In the genomic region with DNA sequence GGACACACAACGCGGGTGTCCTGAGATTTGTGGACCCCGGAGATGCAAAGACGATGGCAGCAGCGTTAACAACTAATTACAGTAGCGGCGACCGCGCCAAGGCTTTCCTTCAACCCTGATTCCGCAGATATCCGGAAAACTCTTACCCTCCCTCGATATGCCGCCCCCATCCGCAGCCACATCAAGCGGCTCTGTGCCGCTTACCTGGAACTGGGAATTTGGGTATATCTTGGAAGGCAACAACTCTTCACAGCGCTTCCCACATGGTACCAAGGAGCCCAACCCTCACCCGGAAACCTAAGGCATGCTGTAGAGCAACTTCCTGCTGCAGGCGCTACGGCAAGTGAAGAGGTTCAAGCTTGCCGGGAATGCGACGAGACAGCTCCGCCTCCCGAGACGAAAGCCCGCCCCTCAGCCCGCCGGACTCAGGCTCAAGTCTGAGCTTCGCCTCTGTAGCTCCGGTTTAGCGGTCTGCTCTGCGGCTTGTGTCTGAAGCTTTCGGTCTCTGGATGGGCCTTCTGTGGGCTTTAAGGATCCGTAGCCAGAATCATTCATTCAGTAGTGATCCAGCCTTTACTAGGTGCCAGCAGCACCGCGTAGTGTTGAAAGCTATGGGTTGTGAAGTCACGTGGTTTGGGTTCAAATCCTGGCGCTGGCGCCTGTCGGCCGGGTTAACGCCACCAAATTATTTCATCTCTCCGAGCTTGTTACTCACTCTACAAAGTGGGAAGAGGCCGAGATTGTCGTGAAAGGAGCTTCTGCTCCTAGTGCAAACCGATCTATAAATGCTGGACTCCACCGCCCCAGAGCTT, we compare ENCODE assay signal across 1 cellular context.
TF ChIP-seq lines count a peak whose summit lies in the region.

A gene with protein sequence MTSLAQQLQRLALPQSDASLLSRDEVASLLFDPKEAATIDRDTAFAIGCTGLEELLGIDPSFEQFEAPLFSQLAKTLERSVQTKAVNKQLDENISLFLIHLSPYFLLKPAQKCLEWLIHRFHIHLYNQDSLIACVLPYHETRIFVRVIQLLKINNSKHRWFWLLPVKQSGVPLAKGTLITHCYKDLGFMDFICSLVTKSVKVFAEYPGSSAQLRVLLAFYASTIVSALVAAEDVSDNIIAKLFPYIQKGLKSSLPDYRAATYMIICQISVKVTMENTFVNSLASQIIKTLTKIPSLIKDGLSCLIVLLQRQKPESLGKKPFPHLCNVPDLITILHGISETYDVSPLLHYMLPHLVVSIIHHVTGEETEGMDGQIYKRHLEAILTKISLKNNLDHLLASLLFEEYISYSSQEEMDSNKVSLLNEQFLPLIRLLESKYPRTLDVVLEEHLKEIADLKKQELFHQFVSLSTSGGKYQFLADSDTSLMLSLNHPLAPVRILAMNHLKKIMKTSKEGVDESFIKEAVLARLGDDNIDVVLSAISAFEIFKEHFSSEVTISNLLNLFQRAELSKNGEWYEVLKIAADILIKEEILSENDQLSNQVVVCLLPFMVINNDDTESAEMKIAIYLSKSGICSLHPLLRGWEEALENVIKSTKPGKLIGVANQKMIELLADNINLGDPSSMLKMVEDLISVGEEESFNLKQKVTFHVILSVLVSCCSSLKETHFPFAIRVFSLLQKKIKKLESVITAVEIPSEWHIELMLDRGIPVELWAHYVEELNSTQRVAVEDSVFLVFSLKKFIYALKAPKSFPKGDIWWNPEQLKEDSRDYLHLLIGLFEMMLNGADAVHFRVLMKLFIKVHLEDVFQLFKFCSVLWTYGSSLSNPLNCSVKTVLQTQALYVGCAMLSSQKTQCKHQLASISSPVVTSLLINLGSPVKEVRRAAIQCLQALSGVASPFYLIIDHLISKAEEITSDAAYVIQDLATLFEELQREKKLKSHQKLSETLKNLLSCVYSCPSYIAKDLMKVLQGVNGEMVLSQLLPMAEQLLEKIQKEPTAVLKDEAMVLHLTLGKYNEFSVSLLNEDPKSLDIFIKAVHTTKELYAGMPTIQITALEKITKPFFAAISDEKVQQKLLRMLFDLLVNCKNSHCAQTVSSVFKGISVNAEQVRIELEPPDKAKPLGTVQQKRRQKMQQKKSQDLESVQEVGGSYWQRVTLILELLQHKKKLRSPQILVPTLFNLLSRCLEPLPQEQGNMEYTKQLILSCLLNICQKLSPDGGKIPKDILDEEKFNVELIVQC (N-terminal part only) (minus strand): TSS at position 299 of the 812 bp plus-strand sequence. CDS start 421 bp downstream, outside the sequence.

TF ChIP-seq in HepG2, 621 proteins besides CTCF, POLR2A, EP300 and RAD21 (continued from another document and continues in another):
- TF ChIP-seq, protein P1, sequence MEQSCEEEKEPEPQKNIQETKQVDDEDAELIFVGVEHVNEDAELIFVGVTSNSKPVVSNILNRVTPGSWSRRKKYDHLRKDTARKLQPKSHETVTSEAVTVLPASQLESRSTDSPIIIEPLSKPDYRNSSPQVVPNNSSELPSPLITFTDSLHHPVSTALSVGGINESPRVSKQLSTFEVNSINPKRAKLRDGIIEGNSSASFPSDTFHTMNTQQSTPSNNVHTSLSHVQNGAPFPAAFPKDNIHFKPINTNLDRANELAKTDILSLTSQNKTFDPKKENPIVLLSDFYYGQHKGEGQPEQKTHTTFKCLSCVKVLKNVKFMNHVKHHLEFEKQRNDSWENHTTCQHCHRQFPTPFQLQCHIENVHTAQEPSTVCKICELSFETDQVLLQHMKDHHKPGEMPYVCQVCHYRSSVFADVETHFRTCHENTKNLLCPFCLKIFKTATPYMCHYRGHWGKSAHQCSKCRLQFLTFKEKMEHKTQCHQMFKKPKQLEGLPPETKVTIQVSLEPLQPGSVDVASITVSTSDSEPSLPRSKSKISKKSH (CRISPR knock-in tag; IDR thresholded peaks at IDR 0.05; ENCODE audit: borderline replicate concordance) = peak; percentile 66; the same call in 1 of the 2 replicates
- peak; percentile 89 for TF ChIP-seq SALL1 (CRISPR knock-in tag; IDR thresholded peaks at IDR 0.05)
- no peak for TF ChIP-seq NFYB (CRISPR knock-in tag; IDR thresholded peaks at IDR 0.05)
- peak; percentile 91 for TF ChIP-seq POLR2AphosphoS5 (IDR thresholded peaks at IDR 0.05; ENCODE audit: low read depth, low read length)
- peak; percentile 48; the same call in 1 of the 2 replicates for TF ChIP-seq FOXJ3 (CRISPR knock-in tag; IDR thresholded peaks at IDR 0.05; ENCODE audit: borderline replicate concordance)
- peak; percentile 41; the same call in 1 of the 2 replicates for TF ChIP-seq ZNF337 (CRISPR knock-in tag; IDR thresholded peaks at IDR 0.05; ENCODE audit: borderline replicate concordance, low read depth)
- TF ChIP-seq KLF6 (CRISPR knock-in tag; IDR thresholded peaks at IDR 0.05) = peak; percentile 82
- TF ChIP-seq ZNF768 (CRISPR knock-in tag; IDR thresholded peaks at IDR 0.05) = peak; percentile 63; the same call in 1 of the 2 replicates
- TF ChIP-seq, protein P2, sequence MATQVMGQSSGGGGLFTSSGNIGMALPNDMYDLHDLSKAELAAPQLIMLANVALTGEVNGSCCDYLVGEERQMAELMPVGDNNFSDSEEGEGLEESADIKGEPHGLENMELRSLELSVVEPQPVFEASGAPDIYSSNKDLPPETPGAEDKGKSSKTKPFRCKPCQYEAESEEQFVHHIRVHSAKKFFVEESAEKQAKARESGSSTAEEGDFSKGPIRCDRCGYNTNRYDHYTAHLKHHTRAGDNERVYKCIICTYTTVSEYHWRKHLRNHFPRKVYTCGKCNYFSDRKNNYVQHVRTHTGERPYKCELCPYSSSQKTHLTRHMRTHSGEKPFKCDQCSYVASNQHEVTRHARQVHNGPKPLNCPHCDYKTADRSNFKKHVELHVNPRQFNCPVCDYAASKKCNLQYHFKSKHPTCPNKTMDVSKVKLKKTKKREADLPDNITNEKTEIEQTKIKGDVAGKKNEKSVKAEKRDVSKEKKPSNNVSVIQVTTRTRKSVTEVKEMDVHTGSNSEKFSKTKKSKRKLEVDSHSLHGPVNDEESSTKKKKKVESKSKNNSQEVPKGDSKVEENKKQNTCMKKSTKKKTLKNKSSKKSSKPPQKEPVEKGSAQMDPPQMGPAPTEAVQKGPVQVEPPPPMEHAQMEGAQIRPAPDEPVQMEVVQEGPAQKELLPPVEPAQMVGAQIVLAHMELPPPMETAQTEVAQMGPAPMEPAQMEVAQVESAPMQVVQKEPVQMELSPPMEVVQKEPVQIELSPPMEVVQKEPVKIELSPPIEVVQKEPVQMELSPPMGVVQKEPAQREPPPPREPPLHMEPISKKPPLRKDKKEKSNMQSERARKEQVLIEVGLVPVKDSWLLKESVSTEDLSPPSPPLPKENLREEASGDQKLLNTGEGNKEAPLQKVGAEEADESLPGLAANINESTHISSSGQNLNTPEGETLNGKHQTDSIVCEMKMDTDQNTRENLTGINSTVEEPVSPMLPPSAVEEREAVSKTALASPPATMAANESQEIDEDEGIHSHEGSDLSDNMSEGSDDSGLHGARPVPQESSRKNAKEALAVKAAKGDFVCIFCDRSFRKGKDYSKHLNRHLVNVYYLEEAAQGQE (IDR thresholded peaks at IDR 0.05; ENCODE audit: borderline replicate concordance in 1 of 2, low read depth in 1 of 2, low read length in 2 of 2) = peak in 1 of 2 experiments; percentile 69; a peak in 1 of 4 replicates
- TF ChIP-seq RXRA (CRISPR knock-in tag; IDR thresholded peaks at IDR 0.05) = 0 out of 2 replicates have a peak, but pooled peaks have one; percentile 31
- TF ChIP-seq, protein P3, sequence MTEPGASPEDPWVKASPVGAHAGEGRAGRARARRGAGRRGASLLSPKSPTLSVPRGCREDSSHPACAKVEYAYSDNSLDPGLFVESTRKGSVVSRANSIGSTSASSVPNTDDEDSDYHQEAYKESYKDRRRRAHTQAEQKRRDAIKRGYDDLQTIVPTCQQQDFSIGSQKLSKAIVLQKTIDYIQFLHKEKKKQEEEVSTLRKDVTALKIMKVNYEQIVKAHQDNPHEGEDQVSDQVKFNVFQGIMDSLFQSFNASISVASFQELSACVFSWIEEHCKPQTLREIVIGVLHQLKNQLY (CRISPR knock-in tag; IDR thresholded peaks at IDR 0.05) = peak; percentile 38; the same call in 1 of the 2 replicates
- peak in 1 of 2 experiments; percentile 86; a peak in 1 of 4 replicates for TF ChIP-seq KLF16 (CRISPR knock-in tag; IDR thresholded peaks at IDR 0.05)
- peak; percentile 51; the same call in 1 of the 2 replicates for TF ChIP-seq ZNF232 (CRISPR knock-in tag; IDR thresholded peaks at IDR 0.05; ENCODE audit: borderline replicate concordance)
- peak; percentile 11; the same call in 1 of the 2 replicates for TF ChIP-seq CAMTA2 (CRISPR knock-in tag; IDR thresholded peaks at IDR 0.05; ENCODE audit: borderline replicate concordance)
- TF ChIP-seq KDM4B (CRISPR knock-in tag; IDR thresholded peaks at IDR 0.05) = peak; percentile 84
- TF ChIP-seq SAFB2 (CRISPR knock-in tag; IDR thresholded peaks at IDR 0.05; ENCODE audit: borderline replicate concordance, low read depth) = 0 out of 2 replicates have a peak, but pooled peaks have one; percentile 48
- peak; percentile 68; the same call in 1 of the 2 replicates for TF ChIP-seq ZNF747 (CRISPR knock-in tag; IDR thresholded peaks at IDR 0.05; ENCODE audit: borderline replicate concordance)
- peak; percentile 95 for TF ChIP-seq TGIF2 (CRISPR knock-in tag; IDR thresholded peaks at IDR 0.05)
- TF ChIP-seq, protein P4, sequence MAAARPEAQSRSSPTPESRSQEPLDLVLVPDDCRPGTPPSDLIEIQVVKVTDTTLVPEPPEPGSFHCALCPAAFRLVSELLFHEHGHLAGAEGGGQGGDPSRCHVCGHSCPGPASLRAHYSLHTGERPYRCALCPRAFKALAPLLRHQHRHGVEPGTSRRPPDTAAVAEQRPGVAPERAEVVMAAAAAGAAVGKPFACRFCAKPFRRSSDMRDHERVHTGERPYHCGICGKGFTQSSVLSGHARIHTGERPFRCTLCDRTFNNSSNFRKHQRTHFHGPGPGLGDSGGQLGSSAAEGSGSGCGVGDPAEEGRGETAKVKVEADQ (CRISPR knock-in tag; IDR thresholded peaks at IDR 0.05; ENCODE audit: borderline replicate concordance) = peak; percentile 67; the same call in 1 of the 2 replicates
- TF ChIP-seq, protein P5, sequence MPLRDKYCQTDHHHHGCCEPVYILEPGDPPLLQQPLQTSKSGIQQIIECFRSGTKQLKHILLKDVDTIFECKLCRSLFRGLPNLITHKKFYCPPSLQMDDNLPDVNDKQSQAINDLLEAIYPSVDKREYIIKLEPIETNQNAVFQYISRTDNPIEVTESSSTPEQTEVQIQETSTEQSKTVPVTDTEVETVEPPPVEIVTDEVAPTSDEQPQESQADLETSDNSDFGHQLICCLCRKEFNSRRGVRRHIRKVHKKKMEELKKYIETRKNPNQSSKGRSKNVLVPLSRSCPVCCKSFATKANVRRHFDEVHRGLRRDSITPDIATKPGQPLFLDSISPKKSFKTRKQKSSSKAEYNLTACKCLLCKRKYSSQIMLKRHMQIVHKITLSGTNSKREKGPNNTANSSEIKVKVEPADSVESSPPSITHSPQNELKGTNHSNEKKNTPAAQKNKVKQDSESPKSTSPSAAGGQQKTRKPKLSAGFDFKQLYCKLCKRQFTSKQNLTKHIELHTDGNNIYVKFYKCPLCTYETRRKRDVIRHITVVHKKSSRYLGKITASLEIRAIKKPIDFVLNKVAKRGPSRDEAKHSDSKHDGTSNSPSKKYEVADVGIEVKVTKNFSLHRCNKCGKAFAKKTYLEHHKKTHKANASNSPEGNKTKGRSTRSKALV (CRISPR knock-in tag; IDR thresholded peaks at IDR 0.05) = no peak
- no peak for TF ChIP-seq RFX1 (IDR thresholded peaks at IDR 0.05)
- TF ChIP-seq, protein P6, sequence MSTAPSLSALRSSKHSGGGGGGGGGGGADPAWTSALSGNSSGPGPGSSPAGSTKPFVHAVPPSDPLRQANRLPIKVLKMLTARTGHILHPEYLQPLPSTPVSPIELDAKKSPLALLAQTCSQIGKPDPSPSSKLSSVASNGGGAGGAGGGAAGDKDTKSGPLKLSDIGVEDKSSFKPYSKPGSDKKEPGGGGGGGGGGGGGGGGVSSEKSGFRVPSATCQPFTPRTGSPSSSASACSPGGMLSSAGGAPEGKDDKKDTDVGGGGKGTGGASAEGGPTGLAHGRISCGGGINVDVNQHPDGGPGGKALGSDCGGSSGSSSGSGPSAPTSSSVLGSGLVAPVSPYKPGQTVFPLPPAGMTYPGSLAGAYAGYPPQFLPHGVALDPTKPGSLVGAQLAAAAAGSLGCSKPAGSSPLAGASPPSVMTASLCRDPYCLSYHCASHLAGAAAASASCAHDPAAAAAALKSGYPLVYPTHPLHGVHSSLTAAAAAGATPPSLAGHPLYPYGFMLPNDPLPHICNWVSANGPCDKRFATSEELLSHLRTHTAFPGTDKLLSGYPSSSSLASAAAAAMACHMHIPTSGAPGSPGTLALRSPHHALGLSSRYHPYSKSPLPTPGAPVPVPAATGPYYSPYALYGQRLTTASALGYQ (CRISPR knock-in tag; IDR thresholded peaks at IDR 0.05) = 0 out of 2 replicates have a peak, but pooled peaks have one; percentile 41
- TF ChIP-seq SP5 (CRISPR knock-in tag; IDR thresholded peaks at IDR 0.05; ENCODE audit: borderline replicate concordance, low read depth) = peak; percentile 93
- TF ChIP-seq ZNF460 (CRISPR knock-in tag; IDR thresholded peaks at IDR 0.05; ENCODE audit: borderline replicate concordance) = no peak
- TF ChIP-seq PHF20 (CRISPR knock-in tag; IDR thresholded peaks at IDR 0.05) = peak; percentile 97
- peak; percentile 82; the same call in 1 of the 2 replicates for TF ChIP-seq RFXAP (CRISPR knock-in tag; IDR thresholded peaks at IDR 0.05; ENCODE audit: borderline replicate concordance)
- TF ChIP-seq ZNF616 (CRISPR knock-in tag; IDR thresholded peaks at IDR 0.05; ENCODE audit: low read depth) = peak; percentile 82; the same call in 1 of the 2 replicates
- TF ChIP-seq, protein P7, sequence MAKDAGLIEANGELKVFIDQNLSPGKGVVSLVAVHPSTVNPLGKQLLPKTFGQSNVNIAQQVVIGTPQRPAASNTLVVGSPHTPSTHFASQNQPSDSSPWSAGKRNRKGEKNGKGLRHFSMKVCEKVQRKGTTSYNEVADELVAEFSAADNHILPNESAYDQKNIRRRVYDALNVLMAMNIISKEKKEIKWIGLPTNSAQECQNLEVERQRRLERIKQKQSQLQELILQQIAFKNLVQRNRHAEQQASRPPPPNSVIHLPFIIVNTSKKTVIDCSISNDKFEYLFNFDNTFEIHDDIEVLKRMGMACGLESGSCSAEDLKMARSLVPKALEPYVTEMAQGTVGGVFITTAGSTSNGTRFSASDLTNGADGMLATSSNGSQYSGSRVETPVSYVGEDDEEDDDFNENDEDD (CRISPR knock-in tag; IDR thresholded peaks at IDR 0.05; ENCODE audit: borderline replicate concordance) = peak; percentile 82; the same call in 1 of the 2 replicates
- no peak for TF ChIP-seq ZKSCAN1 (IDR thresholded peaks at IDR 0.05; ENCODE audit: low read length)
- TF ChIP-seq, protein P8, sequence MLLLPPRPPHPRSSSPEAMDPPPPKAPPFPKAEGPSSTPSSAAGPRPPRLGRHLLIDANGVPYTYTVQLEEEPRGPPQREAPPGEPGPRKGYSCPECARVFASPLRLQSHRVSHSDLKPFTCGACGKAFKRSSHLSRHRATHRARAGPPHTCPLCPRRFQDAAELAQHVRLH (CRISPR knock-in tag; IDR thresholded peaks at IDR 0.05; ENCODE audit: borderline replicate concordance, low read depth) = 0 out of 2 replicates have a peak, but pooled peaks have one; percentile 40
- no peak for TF ChIP-seq ZNF549 (CRISPR knock-in tag; IDR thresholded peaks at IDR 0.05)
- 0 out of 2 replicates have a peak, but pooled peaks have one; percentile 31 for TF ChIP-seq MIXL1 (CRISPR knock-in tag; IDR thresholded peaks at IDR 0.05)
- TF ChIP-seq MBD4 (IDR thresholded peaks at IDR 0.05; ENCODE audit: borderline replicate concordance, low read length) = no peak
